Comparison of ENCODE assay signal across 1 cellular context in the genomic region with DNA sequence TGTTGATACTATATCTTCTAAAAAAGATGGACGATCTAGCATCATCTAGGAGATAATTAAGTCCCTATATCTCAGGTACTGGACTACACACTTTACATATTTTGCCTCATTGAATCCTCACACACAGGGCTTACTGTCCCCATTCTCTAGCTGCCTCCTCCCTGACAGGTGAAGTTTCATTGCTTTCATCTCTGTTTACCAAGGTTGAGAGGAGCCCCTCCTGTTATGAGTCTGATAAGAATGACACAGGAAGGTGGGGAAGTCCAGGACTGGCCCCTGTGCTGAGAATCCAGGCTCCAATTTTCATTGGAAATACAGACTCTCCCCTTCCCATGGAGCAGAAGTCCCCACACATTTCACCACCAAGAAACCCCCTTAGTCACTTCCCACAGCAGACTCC.
TF ChIP-seq lines count a peak whose summit lies in the region.

No MANE protein-coding gene starts in this region.

TF ChIP-seq in HepG2, 621 proteins besides CTCF, POLR2A, EP300 and RAD21 (continued from another document and continues in another):
- no peak for TF ChIP-seq ZNF18 (CRISPR knock-in tag; IDR thresholded peaks at IDR 0.05; ENCODE audit: insufficient replicate concordance)
- no peak for TF ChIP-seq ZNF577 (CRISPR knock-in tag; IDR thresholded peaks at IDR 0.05; ENCODE audit: borderline replicate concordance, low read depth)
- peak; percentile 57 for TF ChIP-seq IRF2 (CRISPR knock-in tag; IDR thresholded peaks at IDR 0.05)
- TF ChIP-seq KAT7 (CRISPR knock-in tag; IDR thresholded peaks at IDR 0.05; ENCODE audit: borderline replicate concordance) = no peak
- no peak for TF ChIP-seq ZNF230 (CRISPR knock-in tag; IDR thresholded peaks at IDR 0.05)
- TF ChIP-seq ZNF3 (CRISPR knock-in tag; IDR thresholded peaks at IDR 0.05) = peak; percentile 56
- no peak for TF ChIP-seq ZNF136 (CRISPR knock-in tag; IDR thresholded peaks at IDR 0.05; ENCODE audit: low read depth)
- TF ChIP-seq, protein P1, sequence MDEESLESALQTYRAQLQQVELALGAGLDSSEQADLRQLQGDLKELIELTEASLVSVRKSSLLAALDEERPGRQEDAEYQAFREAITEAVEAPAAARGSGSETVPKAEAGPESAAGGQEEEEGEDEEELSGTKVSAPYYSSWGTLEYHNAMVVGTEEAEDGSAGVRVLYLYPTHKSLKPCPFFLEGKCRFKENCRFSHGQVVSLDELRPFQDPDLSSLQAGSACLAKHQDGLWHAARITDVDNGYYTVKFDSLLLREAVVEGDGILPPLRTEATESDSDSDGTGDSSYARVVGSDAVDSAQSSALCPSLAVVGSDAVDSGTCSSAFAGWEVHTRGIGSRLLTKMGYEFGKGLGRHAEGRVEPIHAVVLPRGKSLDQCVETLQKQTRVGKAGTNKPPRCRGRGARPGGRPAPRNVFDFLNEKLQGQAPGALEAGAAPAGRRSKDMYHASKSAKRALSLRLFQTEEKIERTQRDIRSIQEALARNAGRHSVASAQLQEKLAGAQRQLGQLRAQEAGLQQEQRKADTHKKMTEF (CRISPR knock-in tag; IDR thresholded peaks at IDR 0.05) = peak; percentile 63
- no peak for TF ChIP-seq ZNF232 (CRISPR knock-in tag; IDR thresholded peaks at IDR 0.05; ENCODE audit: borderline replicate concordance)
- TF ChIP-seq CBX5 (CRISPR knock-in tag; IDR thresholded peaks at IDR 0.05; ENCODE audit: borderline replicate concordance) = no peak
- peak; percentile 54; the same call in 1 of the 2 replicates for TF ChIP-seq HNF4G (IDR thresholded peaks at IDR 0.05; ENCODE audit: borderline replicate concordance, low read depth, low read length)
- TF ChIP-seq HNF4G (CRISPR knock-in tag; IDR thresholded peaks at IDR 0.05; ENCODE audit: borderline replicate concordance, low read depth) = 0 out of 2 replicates have a peak, but pooled peaks have one; percentile 29
- TF ChIP-seq ZNF275 (CRISPR knock-in tag; IDR thresholded peaks at IDR 0.05; ENCODE audit: borderline replicate concordance) = no peak
- no peak for TF ChIP-seq ZBTB4 (CRISPR knock-in tag; IDR thresholded peaks at IDR 0.05; ENCODE audit: borderline replicate concordance)
- TF ChIP-seq RBM22 (optimal IDR thresholded peaks at IDR 0.05; ENCODE audit: low read length) = no peak
- peak; percentile 59; the same call in 1 of the 2 replicates for TF ChIP-seq GFI1 (CRISPR knock-in tag; IDR thresholded peaks at IDR 0.05; ENCODE audit: borderline replicate concordance)
- TF ChIP-seq HNRNPLL (IDR thresholded peaks at IDR 0.05; ENCODE audit: low read depth, low read length, poor library complexity, severe bottlenecking) = no peak
- no peak for TF ChIP-seq EZH2 (conservative IDR thresholded peaks at IDR 0.05; ENCODE audit: low read depth, low read length)
- no peak for TF ChIP-seq ZSCAN20 (CRISPR knock-in tag; IDR thresholded peaks at IDR 0.05; ENCODE audit: borderline replicate concordance)
- peak; percentile 70; the same call in 1 of the 2 replicates for TF ChIP-seq ZNF614 (CRISPR knock-in tag; IDR thresholded peaks at IDR 0.05; ENCODE audit: borderline replicate concordance)
- TF ChIP-seq ZBTB39 (CRISPR knock-in tag; IDR thresholded peaks at IDR 0.05) = no peak
- TF ChIP-seq, protein P2, sequence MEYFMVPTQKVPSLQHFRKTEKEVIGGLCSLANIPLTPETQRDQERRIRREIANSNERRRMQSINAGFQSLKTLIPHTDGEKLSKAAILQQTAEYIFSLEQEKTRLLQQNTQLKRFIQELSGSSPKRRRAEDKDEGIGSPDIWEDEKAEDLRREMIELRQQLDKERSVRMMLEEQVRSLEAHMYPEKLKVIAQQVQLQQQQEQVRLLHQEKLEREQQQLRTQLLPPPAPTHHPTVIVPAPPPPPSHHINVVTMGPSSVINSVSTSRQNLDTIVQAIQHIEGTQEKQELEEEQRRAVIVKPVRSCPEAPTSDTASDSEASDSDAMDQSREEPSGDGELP (IDR thresholded peaks at IDR 0.05; ENCODE audit: borderline replicate concordance, low read depth) = peak; percentile 76; the same call in 1 of the 2 replicates
- no peak for TF ChIP-seq NCOA1 (CRISPR knock-in tag; IDR thresholded peaks at IDR 0.05)
- no peak for TF ChIP-seq PRPF4 (IDR thresholded peaks at IDR 0.05; ENCODE audit: low read depth, low read length, poor library complexity, severe bottlenecking)
- TF ChIP-seq, protein P3, sequence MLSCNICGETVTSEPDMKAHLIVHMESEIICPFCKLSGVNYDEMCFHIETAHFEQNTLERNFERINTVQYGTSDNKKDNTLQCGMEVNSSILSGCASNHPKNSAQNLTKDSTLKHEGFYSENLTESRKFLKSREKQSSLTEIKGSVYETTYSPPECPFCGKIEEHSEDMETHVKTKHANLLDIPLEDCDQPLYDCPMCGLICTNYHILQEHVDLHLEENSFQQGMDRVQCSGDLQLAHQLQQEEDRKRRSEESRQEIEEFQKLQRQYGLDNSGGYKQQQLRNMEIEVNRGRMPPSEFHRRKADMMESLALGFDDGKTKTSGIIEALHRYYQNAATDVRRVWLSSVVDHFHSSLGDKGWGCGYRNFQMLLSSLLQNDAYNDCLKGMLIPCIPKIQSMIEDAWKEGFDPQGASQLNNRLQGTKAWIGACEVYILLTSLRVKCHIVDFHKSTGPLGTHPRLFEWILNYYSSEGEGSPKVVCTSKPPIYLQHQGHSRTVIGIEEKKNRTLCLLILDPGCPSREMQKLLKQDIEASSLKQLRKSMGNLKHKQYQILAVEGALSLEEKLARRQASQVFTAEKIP (CRISPR knock-in tag; IDR thresholded peaks at IDR 0.05; ENCODE audit: borderline replicate concordance) = no peak
- TF ChIP-seq NFKB2 (CRISPR knock-in tag; IDR thresholded peaks at IDR 0.05; ENCODE audit: borderline replicate concordance) = no peak
- TF ChIP-seq PAWR (CRISPR knock-in tag; IDR thresholded peaks at IDR 0.05; ENCODE audit: borderline replicate concordance) = no peak
- no peak for TF ChIP-seq NFE2 (CRISPR knock-in tag; IDR thresholded peaks at IDR 0.05)
- no peak for TF ChIP-seq ZNF569 (CRISPR knock-in tag; IDR thresholded peaks at IDR 0.05; ENCODE audit: borderline replicate concordance)
- TF ChIP-seq POLR2AphosphoS2 (IDR thresholded peaks at IDR 0.05; ENCODE audit: low read depth, low read length) = no peak
- no peak; the same call in 1 of the 2 replicates for TF ChIP-seq MTA1 (CRISPR knock-in tag; IDR thresholded peaks at IDR 0.05; ENCODE audit: borderline replicate concordance)
- no peak for TF ChIP-seq SNRNP70 (IDR thresholded peaks at IDR 0.05; ENCODE audit: low read depth, low read length)
- TF ChIP-seq ATF6 (CRISPR knock-in tag; conservative IDR thresholded peaks at IDR 0.05) = no peak
- no peak for TF ChIP-seq ZNF34 (CRISPR knock-in tag; IDR thresholded peaks at IDR 0.05; ENCODE audit: borderline replicate concordance)
- TF ChIP-seq GATAD2A (CRISPR knock-in tag; IDR thresholded peaks at IDR 0.05) = peak; percentile 94
- no peak for TF ChIP-seq ZNF780A (CRISPR knock-in tag; IDR thresholded peaks at IDR 0.05)
- TF ChIP-seq, protein P4, sequence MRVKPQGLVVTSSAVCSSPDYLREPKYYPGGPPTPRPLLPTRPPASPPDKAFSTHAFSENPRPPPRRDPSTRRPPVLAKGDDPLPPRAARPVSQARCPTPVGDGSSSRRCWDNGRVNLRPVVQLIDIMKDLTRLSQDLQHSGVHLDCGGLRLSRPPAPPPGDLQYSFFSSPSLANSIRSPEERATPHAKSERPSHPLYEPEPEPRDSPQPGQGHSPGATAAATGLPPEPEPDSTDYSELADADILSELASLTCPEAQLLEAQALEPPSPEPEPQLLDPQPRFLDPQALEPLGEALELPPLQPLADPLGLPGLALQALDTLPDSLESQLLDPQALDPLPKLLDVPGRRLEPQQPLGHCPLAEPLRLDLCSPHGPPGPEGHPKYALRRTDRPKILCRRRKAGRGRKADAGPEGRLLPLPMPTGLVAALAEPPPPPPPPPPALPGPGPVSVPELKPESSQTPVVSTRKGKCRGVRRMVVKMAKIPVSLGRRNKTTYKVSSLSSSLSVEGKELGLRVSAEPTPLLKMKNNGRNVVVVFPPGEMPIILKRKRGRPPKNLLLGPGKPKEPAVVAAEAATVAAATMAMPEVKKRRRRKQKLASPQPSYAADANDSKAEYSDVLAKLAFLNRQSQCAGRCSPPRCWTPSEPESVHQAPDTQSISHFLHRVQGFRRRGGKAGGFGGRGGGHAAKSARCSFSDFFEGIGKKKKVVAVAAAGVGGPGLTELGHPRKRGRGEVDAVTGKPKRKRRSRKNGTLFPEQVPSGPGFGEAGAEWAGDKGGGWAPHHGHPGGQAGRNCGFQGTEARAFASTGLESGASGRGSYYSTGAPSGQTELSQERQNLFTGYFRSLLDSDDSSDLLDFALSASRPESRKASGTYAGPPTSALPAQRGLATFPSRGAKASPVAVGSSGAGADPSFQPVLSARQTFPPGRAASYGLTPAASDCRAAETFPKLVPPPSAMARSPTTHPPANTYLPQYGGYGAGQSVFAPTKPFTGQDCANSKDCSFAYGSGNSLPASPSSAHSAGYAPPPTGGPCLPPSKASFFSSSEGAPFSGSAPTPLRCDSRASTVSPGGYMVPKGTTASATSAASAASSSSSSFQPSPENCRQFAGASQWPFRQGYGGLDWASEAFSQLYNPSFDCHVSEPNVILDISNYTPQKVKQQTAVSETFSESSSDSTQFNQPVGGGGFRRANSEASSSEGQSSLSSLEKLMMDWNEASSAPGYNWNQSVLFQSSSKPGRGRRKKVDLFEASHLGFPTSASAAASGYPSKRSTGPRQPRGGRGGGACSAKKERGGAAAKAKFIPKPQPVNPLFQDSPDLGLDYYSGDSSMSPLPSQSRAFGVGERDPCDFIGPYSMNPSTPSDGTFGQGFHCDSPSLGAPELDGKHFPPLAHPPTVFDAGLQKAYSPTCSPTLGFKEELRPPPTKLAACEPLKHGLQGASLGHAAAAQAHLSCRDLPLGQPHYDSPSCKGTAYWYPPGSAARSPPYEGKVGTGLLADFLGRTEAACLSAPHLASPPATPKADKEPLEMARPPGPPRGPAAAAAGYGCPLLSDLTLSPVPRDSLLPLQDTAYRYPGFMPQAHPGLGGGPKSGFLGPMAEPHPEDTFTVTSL (CRISPR knock-in tag; IDR thresholded peaks at IDR 0.05; ENCODE audit: borderline replicate concordance) = peak; percentile 69; the same call in 1 of the 2 replicates
